In genomic region chr11:75443043-75443442, GRCh38 we compare ENCODE assay signal across 17 cellular contexts. TPM values are rescaled to one million over a fixed set of nuclear protein-coding genes. Genes with fewer than 3 reads are reported as not detected.
DNase-seq lines count a peak whose midpoint lies in the region; ATAC-seq and TF ChIP-seq lines count a peak whose summit lies in the region.
"Had no signal": no experiment of that assay in that cellular context is flagged by ENCODE, and none has a peak within 500 bp of the region (broad histone marks: within the 10 kb centered on the region; RNA-seq: fewer than 3 reads in every experiment).

No MANE protein-coding gene starts in this region.

- H3K27ac ChIP-seq in heart right ventricle (no peak overlapping the region), right cardiac atrium (ENCODE audit: low read length) (no peak overlapping the region), left ventricle myocardium inferior (replicated peaks) (no peak overlapping the region)
- H3K27ac ChIP-seq: 22Rv1; A549; BLaER1 treated with 17β-estradiol and CSF1 and Interleukin-3, amounts not matched to agents 10 nM and 100 nM; C4-2B had no signal

- peaks cover 0 to 7% (median 0%) of the 10 kb centered on the region in 9 donors for H3K4me1 ChIP-seq in heart right ventricle
- no peaks in the 10 kb centered on the region for H3K4me1 ChIP-seq in right cardiac atrium (ENCODE audit: control insufficient read depth, insufficient read depth, low read length)
- peaks cover 10% of the 10 kb centered on the region for H3K4me1 ChIP-seq in left ventricle myocardium inferior
- H3K4me1 ChIP-seq: Caco-2 had no signal

- H3K4me3 ChIP-seq in heart right ventricle (no peak overlapping the region), right cardiac atrium (ENCODE audit: low read length) (no peak overlapping the region), left ventricle myocardium inferior (no peak overlapping the region)
- H3K4me3 ChIP-seq: A549; BLaER1 treated with 17β-estradiol and CSF1 and Interleukin-3, amounts not matched to agents 10 nM and 100 nM had no signal

- H3K36me3 ChIP-seq in heart right ventricle (no peaks in the 10 kb centered on the region), left ventricle myocardium inferior (no peaks in the 10 kb centered on the region)

- no peaks in the 10 kb centered on the region for H3K9me3 ChIP-seq in heart right ventricle
- no peaks in the 10 kb centered on the region for H3K9me3 ChIP-seq in right cardiac atrium (ENCODE audit: control insufficient read depth, low read length)
- no peaks in the 10 kb centered on the region for H3K9me3 ChIP-seq in left ventricle myocardium inferior (replicated peaks)
- H3K9me3 ChIP-seq: A549; BLaER1 treated with 17β-estradiol and CSF1 and Interleukin-3, amounts not matched to agents 10 nM and 100 nM; Caco-2 had no signal

- DNase-seq in Right ventricle myocardium inferior (ENCODE audit: missing footprints): peak; percentile 20
- no peak for DNase-seq in heart right ventricle
- DNase-seq in right cardiac atrium: peak in 2 of 3 donors; percentile 45 to 49
- DNase-seq in left ventricle myocardium inferior: no peak
- no peak for DNase-seq in NCI-H2107 treated with DMSO at 0.1 percent for 48 hours (lab: John Stamatoyannopoulos, UW; ENCODE audit: unreplicated experiment)
- DNase-seq: AML-193; Caco-2; Calu3; CD4-positive, alpha-beta T cell; CD8-positive, alpha-beta T cell; DMS79 treated with DMSO at 0.1 percent for 48 hours; GF-D8 had no signal

- ATAC-seq in Right ventricle myocardium inferior (no peak), heart right ventricle (no peak), right cardiac atrium (no peak)
- ATAC-seq: A549; CD8-positive, alpha-beta T cell had no signal

- no peak for TF ChIP-seq CTCF in heart right ventricle (IDR thresholded peaks at IDR 0.05)
- no peak for TF ChIP-seq CTCF in left ventricle myocardium inferior (IDR thresholded peaks at IDR 0.05; ENCODE audit: borderline replicate concordance)

- H3K27me3 ChIP-seq in heart right ventricle (no peaks in the 10 kb centered on the region), right cardiac atrium (ENCODE audit: control insufficient read depth, insufficient read depth) (no peaks in the 10 kb centered on the region), left ventricle myocardium inferior (ENCODE audit: low read depth) (no peaks in the 10 kb centered on the region)
- H3K27me3 ChIP-seq: BLaER1 treated with 17β-estradiol and CSF1 and Interleukin-3, amounts not matched to agents 10 nM and 100 nM had no signal

- WGBS in heart right ventricle, 2 donors: 86 to 92% methylated on average over 12 of the region's 12 CpGs
- WGBS in right cardiac atrium: 88% methylated on average over 12 of the region's 12 CpGs

- intact Hi-C loops in Right ventricle myocardium inferior (cut with DNase I): no loop called here
- intact Hi-C loops in heart right ventricle (cut with DNase I): loop anchor here in 2 of 10 donors (10.0 kb wide), 1 partner anchor 48 kb away; the partner anchor contains the start of gene RPS3 (in 2 of the 2)
- intact Hi-C loops in right cardiac atrium (cut with DNase I): no loop called here
- intact Hi-C loops in left ventricle myocardium inferior (cut with micrococcal nuclease): no loop called here

RNA-seq across cellular contexts. Expression of gene KLHL35, which starts 10.0 kb away (rescaled TPM):
- total RNA-seq in Right ventricle myocardium inferior (0.68 TPM), heart right ventricle (under 1 TPM in 8 of 10 donors, not detected in 2; 0.20 to 0.81 (median 0.37) TPM), right cardiac atrium (1 to 10 TPM in 1 of 4 donors, under 1 TPM in 3; 0.46 to 1.5 (median 0.67) TPM), left ventricle myocardium inferior (0.74 TPM)
- polyA plus RNA-seq in heart right ventricle (under 1 TPM; 0.29 to 0.64 TPM), right cardiac atrium (0.66 TPM)
- total RNA-seq: A172 had no signal

RNA-seq across cellular contexts. Expression of gene RPS3, which starts 43.7 kb away (rescaled TPM):
- total RNA-seq in Right ventricle myocardium inferior: 972 TPM
- total RNA-seq in heart right ventricle: 1,000 to 10,000 TPM in 2 of 10 donors, 100 to 1,000 TPM in 8; 803 to 1,301 (median 939) TPM
- polyA plus RNA-seq in heart right ventricle: 1,000 to 10,000 TPM in 1 of 2 donors, 100 to 1,000 TPM in 1; 698 to 1,945 TPM
- total RNA-seq in right cardiac atrium: 1,000 to 10,000 TPM; 1,039 to 1,263 (median 1,178) TPM
- polyA plus RNA-seq in right cardiac atrium: 1,021 TPM
- total RNA-seq in left ventricle myocardium inferior: 864 TPM

Comparison
In these comparisons a context has a peak if more than half of its experiments do, and no peak if none do; other contexts are left out.
1. DNase-seq: peak in Right ventricle myocardium inferior (single experiment) and right cardiac atrium (2 of 3); none in heart right ventricle (0 of 2), left ventricle myocardium inferior (single experiment) and NCI-H2107 treated with DMSO at 0.1 percent for 48 hours (single experiment).